Comparison of ENCODE assay signal across 22 cellular contexts in the genomic region with DNA sequence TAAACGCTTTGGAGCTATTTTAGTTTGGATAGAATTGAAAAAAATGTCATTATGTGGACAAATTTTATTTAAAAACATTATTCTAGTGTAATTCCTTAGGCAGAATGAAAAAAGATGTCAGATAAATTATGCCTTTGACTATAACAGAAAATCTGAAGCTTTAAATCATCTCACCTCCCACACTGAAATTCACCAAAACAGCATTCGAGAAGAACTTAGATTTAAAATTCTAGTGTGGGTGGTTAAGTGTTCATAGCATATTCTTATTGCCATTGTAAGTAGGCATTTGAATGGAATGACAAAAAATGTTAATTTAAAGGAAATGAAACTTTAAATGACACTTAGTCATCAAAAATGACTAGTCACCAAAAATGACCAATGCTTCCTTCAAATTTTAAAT. TPM values are rescaled to one million over a fixed set of nuclear protein-coding genes. Genes with fewer than 3 reads are reported as not detected.
A peak's percentile ranks its signal among the peaks of the same experiment; 100 is the strongest.
DNase-seq lines count a peak whose midpoint lies in the region; ATAC-seq, FAIRE-seq and TF ChIP-seq lines count a peak whose summit lies in the region.
"Had no signal": no experiment of that assay in that cellular context is flagged by ENCODE, and none has a peak within 500 bp of the region (broad histone marks: within the 10 kb centered on the region; RNA-seq: fewer than 3 reads in every experiment).

No MANE protein-coding gene starts in this region.

- H3K36me3 Mint-ChIP-seq in activated T-cell treated with anti-CD3 and anti-CD28 coated beads, Interleukin-2, amount 50 U/mL, for 72 hours (ENCODE audit: insufficient read depth in 2 of 2): peaks cover 13 to 16% of the 10 kb centered on the region in 2 donors
- peaks cover 34% of the 10 kb centered on the region for H3K36me3 Mint-ChIP-seq in activated B cell treated with CpG ODN at 0.5 μM for 24 hours (ENCODE audit: low read depth)
- H3K36me3 Mint-ChIP-seq in memory B cell: peaks cover 5% of the 10 kb centered on the region

- H3K9me3 Mint-ChIP-seq in activated T-cell treated with anti-CD3 and anti-CD28 coated beads, Interleukin-2, amount 50 U/mL, for 72 hours: peaks cover 2% of the 10 kb centered on the region in 2 donors
- H3K9me3 Mint-ChIP-seq in activated B cell treated with CpG ODN at 0.5 μM for 24 hours (no peaks in the 10 kb centered on the region), memory B cell (no peaks in the 10 kb centered on the region)
- H3K9me3 Mint-ChIP-seq: CD8-positive, alpha-beta memory T cell; HFFc6 had no signal

- H3K36me3 ChIP-seq in small intestine (ENCODE audit: control insufficient read depth in 2 of 2, insufficient read depth in 2 of 2, low read length in 2 of 2): peaks cover 0 to 3% of the 10 kb centered on the region in 2 donors
- H3K36me3 ChIP-seq: MG63 had no signal

- no peak for ATAC-seq in activated T-cell treated with anti-CD3 and anti-CD28 coated beads, Interleukin-2, amount 50 U/mL, for 72 hours (replicated peaks in 1 of 2)
- no peak for ATAC-seq in activated B cell treated with CpG ODN at 0.5 μM for 24 hours (ENCODE audit: low read depth)
- no peak for ATAC-seq in memory B cell (ENCODE audit: low read depth)
- no peak for ATAC-seq in HG03460 (IDR thresholded peaks at IDR 0.05; ENCODE audit: unreplicated experiment)

- CTCF ChIA-PET in activated B cell treated with CpG ODN at 0.5 μM for 24 hours (lab: Charles Lee): no interaction called here

- POLR2A ChIA-PET in activated B cell treated with CpG ODN at 0.5 μM for 24 hours (lab: Charles Lee): interaction anchor here (0.5 kb wide), 1 partner anchor 40 kb away, joined by 7 read pairs; no protein-coding TSS in a partner anchor

- H3K4me1 Mint-ChIP-seq in activated T-cell treated with anti-CD3 and anti-CD28 coated beads, Interleukin-2, amount 50 U/mL, for 72 hours (ENCODE audit: low read depth): peaks cover 44% of the 10 kb centered on the region
- H3K4me1 Mint-ChIP-seq in activated B cell treated with CpG ODN at 0.5 μM for 24 hours: peaks cover 26% of the 10 kb centered on the region
- peaks cover 16% of the 10 kb centered on the region for H3K4me1 Mint-ChIP-seq in memory B cell

- H3K4me3 ChIP-seq in small intestine (ENCODE audit: low read depth in 1 of 2, low read length in 2 of 2): no peak overlapping the region
- H3K4me3 ChIP-seq: MG63 had no signal

- H3K9me3 ChIP-seq in small intestine (ENCODE audit: control insufficient read depth, low read depth): no peaks in the 10 kb centered on the region
- H3K9me3 ChIP-seq: MG63 had no signal

- no peak for TF ChIP-seq CTCF in activated B cell treated with CpG ODN at 0.5 μM for 24 hours (IDR thresholded peaks at IDR 0.05)

- no peaks in the 10 kb centered on the region for H3K4me1 ChIP-seq in small intestine (ENCODE audit: control insufficient read depth in 2 of 2, insufficient read depth in 1 of 2, low read depth in 1 of 2, low read length in 1 of 2)

- no peaks in the 10 kb centered on the region for H3K27me3 ChIP-seq in small intestine (ENCODE audit: control insufficient read depth in 2 of 2, insufficient read depth in 2 of 2, low read length in 2 of 2)
- H3K27me3 ChIP-seq: MG63 had no signal

- H3K27ac ChIP-seq in small intestine (ENCODE audit: low read depth in 1 of 2, low read length in 1 of 2): no peak overlapping the region

- DNase-seq in activated T-cell treated with anti-CD3 and anti-CD28 coated beads, Interleukin-2, amount 50 U/mL, for 72 hours: no peak
- no peak for DNase-seq in activated T-cell treated with anti-CD3 and anti-CD28 coated beads for 4 hours
- DNase-seq in activated B cell treated with CpG ODN at 0.5 μM for 24 hours: no peak
- DNase-seq in memory B cell (ENCODE audit: low spot score in 2 of 2): no peak
- peak; percentile 42 for DNase-seq in superior temporal gyrus (ENCODE audit: extremely low spot score)
- no peak for DNase-seq in Kasumi-1 (lab: John Stamatoyannopoulos, UW)
- DNase-seq in small intestine: no peak
- DNase-seq: CD8-positive, alpha-beta memory T cell; HFFc6; MG63; NCI-H1417 treated with DMSO at 0.1 percent for 48 hours; NCI-H1930; NCI-H526 treated with DMSO at 0.1 percent for 48 hours; NK-92 treated with Interleukin-12 subunit alpha and Interleukin-12 subunit beta, amount 100 ng/mL, for 24 hours; RPMI8226; SIG-M5 had no signal

- FAIRE-seq in small intestine (lab: Jason Lieb, UNC): no peak
- FAIRE-seq: GM12891, GM18507, H54 had no signal

- H3K27ac Mint-ChIP-seq in activated T-cell treated with anti-CD3 and anti-CD28 coated beads, Interleukin-2, amount 50 U/mL, for 72 hours: peak overlapping the region; percentile 77
- H3K27ac Mint-ChIP-seq in activated B cell treated with CpG ODN at 0.5 μM for 24 hours (peak overlapping the region; percentile 43), memory B cell (peak overlapping the region; percentile 50)
- H3K27ac Mint-ChIP-seq: HFFc6 had no signal

- intact Hi-C loops in activated B cell treated with CpG ODN at 0.5 μM for 24 hours (cut with micrococcal nuclease): loop anchor here (10.0 kb wide), 1 partner anchor 1726 kb away; the partner anchor contains the start of gene NETO1

- H3K27me3 Mint-ChIP-seq in activated T-cell treated with anti-CD3 and anti-CD28 coated beads, Interleukin-2, amount 50 U/mL, for 72 hours (ENCODE audit: low read depth): peaks cover 23% of the 10 kb centered on the region
- H3K27me3 Mint-ChIP-seq in activated B cell treated with CpG ODN at 0.5 μM for 24 hours: peaks cover 3% of the 10 kb centered on the region
- H3K27me3 Mint-ChIP-seq in memory B cell: peaks cover 4% of the 10 kb centered on the region

- 72 to 79% (median 73%) methylated on average over 2 of the region's 2 CpGs for WGBS in small intestine, 3 donors

- H3K4me3 Mint-ChIP-seq in activated T-cell treated with anti-CD3 and anti-CD28 coated beads, Interleukin-2, amount 50 U/mL, for 72 hours: no peak overlapping the region
- H3K4me3 Mint-ChIP-seq in activated B cell treated with CpG ODN at 0.5 μM for 24 hours: no peak overlapping the region
- H3K4me3 Mint-ChIP-seq in memory B cell: no peak overlapping the region
- H3K4me3 Mint-ChIP-seq: CD8-positive, alpha-beta memory T cell; HFFc6 had no signal

RNA-seq across cellular contexts. Expression of gene ZNF407, which starts 7.1 kb away (rescaled TPM):
- 10 to 100 TPM; 11.9 to 13.0 TPM for total RNA-seq in activated T-cell treated with anti-CD3 and anti-CD28 coated beads, Interleukin-2, amount 50 U/mL, for 72 hours
- 24.0 and 26.7 TPM in 2 replicates for total RNA-seq in activated B cell treated with CpG ODN at 0.5 μM for 24 hours
- polyA plus RNA-seq in small intestine: 1 to 10 TPM; 2.7 to 4.7 (median 3.4) TPM

RNA-seq across cellular contexts. Expression of gene CNDP1, which starts 56.3 kb away (rescaled TPM):
- under 1 TPM in 1 of 2 donors, not detected in 1; 0.16 TPM for total RNA-seq in activated T-cell treated with anti-CD3 and anti-CD28 coated beads, Interleukin-2, amount 50 U/mL, for 72 hours
- 0.15 and 0.33 TPM in 2 replicates for total RNA-seq in activated B cell treated with CpG ODN at 0.5 μM for 24 hours
- polyA plus RNA-seq in small intestine: 10 to 100 TPM in 1 of 3 donors, 1 to 10 TPM in 2; 6.2 to 11.9 (median 6.8) TPM
- total RNA-seq: A172, HFFc6 had no signal
- polyA plus RNA-seq: BJ; CD8-positive, alpha-beta memory T cell had no signal
